In genomic region chr19:12365372-12366162, GRCh38 we compare ENCODE assay signal across 8 cellular contexts. TPM values are rescaled to one million over a fixed set of nuclear protein-coding genes. Genes with fewer than 3 reads are reported as not detected.
DNase-seq lines count a peak whose midpoint lies in the region; ATAC-seq and TF ChIP-seq lines count a peak whose summit lies in the region.

ZNF442 (minus strand) TSS chr19:12365683; CDS start chr19:12363631, 2,052 bp downstream.

- H3K14ac ChIP-seq in IMR-90 (replicated peaks; ENCODE audit: low read depth, low read length): peak within 1 kb of the TSS; percentile 70

- POLR2A ChIA-PET in IMR-90 (lab: Charles Lee; ENCODE audit: unreplicated experiment): interaction anchor here (0.7 kb wide), 1 partner anchor 330 kb away, joined by 20 read pairs; the partner anchor contains the start of gene ZNF433

- no peak within 1 kb of the TSS; the same call in 1 of the 2 replicates for H4K91ac ChIP-seq in IMR-90 (ENCODE audit: insufficient read depth, low read depth, low read length)

- no peak within 1 kb of the TSS for H3K18ac ChIP-seq in IMR-90 (ENCODE audit: low read depth, low read length)

- H3K4me1 ChIP-seq in IMR-90 (ENCODE audit: control insufficient read depth, insufficient read depth, low read length): no peaks in the 10 kb centered on the region
- peaks cover 11 to 14% of the 10 kb centered on the region in 2 experiments for H3K4me1 ChIP-seq in neutrophil (ENCODE audit: control insufficient read depth in 1 of 2, insufficient read depth in 1 of 2, low read depth in 1 of 2, low read length in 1 of 2)

- H4K5ac ChIP-seq in IMR-90 (ENCODE audit: low read depth, low read length): peak within 1 kb of the TSS; percentile 24; the same call in 1 of the 2 replicates

- H3K27ac ChIP-seq in IMR-90 (ENCODE audit: insufficient read depth, low read length): peak within 1 kb of the TSS; percentile 32
- H3K27ac ChIP-seq in neutrophil: no peak within 1 kb of the TSS
- peak within 1 kb of the TSS; percentile 78 for H3K27ac ChIP-seq in substantia nigra (ENCODE audit: low read depth, low read length, poor library complexity, severe bottlenecking)

- H3K9me3 ChIP-seq in IMR-90 (ENCODE audit: control insufficient read depth, insufficient read depth, low read length) (0 out of 2 replicates have a peak, but pooled peaks cover 3% of the 10 kb centered on the region), neutrophil (no peaks in the 10 kb centered on the region)

- dilution Hi-C loops in IMR-90 (cut with HindIII; ENCODE audit: low sequenced_read_pairs, unreplicated experiment): no loop called here

- peak within 1 kb of the TSS; percentile 8 to 87 for H4K8ac ChIP-seq in IMR-90 (ENCODE audit: low read depth in 2 of 2, low read length in 2 of 2)

- H3K27me3 ChIP-seq in IMR-90 (ENCODE audit: control insufficient read depth, insufficient read depth, low read length) (no peaks in the 10 kb centered on the region), neutrophil (peaks cover 13% of the 10 kb centered on the region)

- peak; percentile 79 for TF ChIP-seq POLR2A in IMR-90 (IDR thresholded peaks at IDR 0.05; ENCODE audit: low read depth, low read length)

- H2BK15ac ChIP-seq in IMR-90 (ENCODE audit: low read depth, low read length): no peak within 1 kb of the TSS

- H2BK5ac ChIP-seq in IMR-90 (ENCODE audit: low read depth, low read length, poor library complexity, severe bottlenecking): peak within 1 kb of the TSS; percentile 29

- no peak within 1 kb of the TSS for H2AK5ac ChIP-seq in IMR-90 (ENCODE audit: low read depth, low read length)

- CTCF ChIA-PET in IMR-90 (lab: Yijun Ruan, JAX): interaction anchor here (0.6 to 1.3 kb wide), 3 partner anchors 12 to 275 kb away, joined by 3 to 10 read pairs (median 3); no protein-coding TSS in a partner anchor

- H4K20me1 ChIP-seq in IMR-90 (ENCODE audit: insufficient read depth, low read length): no peaks in the 10 kb centered on the region

- BruUV-seq in IMR-90 (replicated peaks; lab: Mats Ljungman, UMichigan): no TSS peak

- peak within 1 kb of the TSS; percentile 40; the same call in 1 of the 2 replicates for H3K4ac ChIP-seq in IMR-90 (ENCODE audit: low read depth, low read length)

- peak within 1 kb of the TSS; percentile 70 for H3K4me3 ChIP-seq in IMR-90 (ENCODE audit: insufficient read depth, low read depth, low read length)
- H3K4me3 ChIP-seq in neutrophil (ENCODE audit: low read depth in 1 of 2, low read length in 1 of 2): peak within 1 kb of the TSS; percentile 61 to 64

- H3K36me3 ChIP-seq in IMR-90 (ENCODE audit: control insufficient read depth, insufficient read depth, low read length): no peaks in the 10 kb centered on the region
- no peaks in the 10 kb centered on the region for H3K36me3 ChIP-seq in neutrophil

- H3K9ac ChIP-seq in IMR-90 (ENCODE audit: low read depth, low read length): peak within 1 kb of the TSS; percentile 54

- H2AK9ac ChIP-seq in IMR-90 (replicated peaks; ENCODE audit: low read depth, low read length, poor library complexity): peak within 1 kb of the TSS; percentile 1

- intact Hi-C loops in IMR-90 (cut with micrococcal nuclease): loop anchor here (1.0 to 5.0 kb wide), 4 partner anchors 208 to 568 kb away; partner anchors contain the start of genes ZNF491 and ZNF625

- WGBS in IMR-90 (ENCODE audit: extremely low coverage in 2 of 2, insufficient read length in 1 of 2), 2 experiments: 0% methylated on average over 5 of the region's 38 CpGs; no CpG with 5 or more reads in 1 of the 2 experiments

- in situ Hi-C loops in IMR-90 (cut with MboI; ENCODE audit: low sequenced_read_pairs): no loop called here

- TF ChIP-seq CTCF in IMR-90 (conservative IDR thresholded peaks at IDR 0.05; ENCODE audit: low read depth, low read length) (peak; percentile 66), neutrophil (IDR thresholded peaks at IDR 0.05) (no peak)

- H3K4me2 ChIP-seq in IMR-90 (ENCODE audit: low read depth, low read length): peak within 1 kb of the TSS; percentile 87

- peak within 1 kb of the TSS; percentile 65 for H3K23ac ChIP-seq in IMR-90 (ENCODE audit: low read depth, low read length)

- TF ChIP-seq RAD21 in IMR-90 (IDR thresholded peaks at IDR 0.05; ENCODE audit: low read length): peak; percentile 50

- H2BK20ac ChIP-seq in IMR-90 (ENCODE audit: low read depth, low read length): no peak within 1 kb of the TSS

- peak; percentile 95 for DNase-seq in DMS 273 treated with DMSO at 0.1 percent for 48 hours (lab: John Stamatoyannopoulos, UW)
- DNase-seq in IMR-90: peak; percentile 93
- DNase-seq in SK-N-DZ (ENCODE audit: low spot score): peak; percentile 100
- peak; percentile 90 for DNase-seq in activated naive CD4-positive, alpha-beta T cell treated with anti-CD3 and anti-CD28 coated beads, Interleukin-2, amount 50 U/mL, for 16 hours
- peak; percentile 96 for DNase-seq in germinal center (ENCODE audit: low spot score)
- peak; percentile 52 to 99 (median 93) for DNase-seq in substantia nigra (lab: John Stamatoyannopoulos, UW)

- H2BK120ac ChIP-seq in IMR-90 (ENCODE audit: low read depth, low read length): peak within 1 kb of the TSS; percentile 48; the same call in 1 of the 2 replicates

- H3K56ac ChIP-seq in IMR-90 (ENCODE audit: extremely low read depth, insufficient read depth, low read length): no peak within 1 kb of the TSS

- peak within 1 kb of the TSS; percentile 96 for H2AFZ ChIP-seq in IMR-90 (replicated peaks; ENCODE audit: low read length, poor library complexity)

- no peaks in the 10 kb centered on the region for H3K9me1 ChIP-seq in IMR-90 (ENCODE audit: insufficient read depth, low read length)

- H3K79me1 ChIP-seq in IMR-90 (ENCODE audit: low read depth in 1 of 2, low read length in 2 of 2): peaks cover 0 to 7% of the 10 kb centered on the region in 2 experiments; a peak in 1 of 4 replicates

- ATAC-seq in GM21515 (IDR thresholded peaks at IDR 0.05; ENCODE audit: unreplicated experiment) (peak; percentile 81), IMR-90 (ENCODE audit: low read depth) (peak; percentile 98)

TF ChIP-seq in IMR-90, 13 proteins besides CTCF, POLR2A, EP300 and RAD21:
- peak; percentile 21; the same call in 1 of the 2 replicates for TF ChIP-seq MXI1 (IDR thresholded peaks at IDR 0.05; ENCODE audit: borderline replicate concordance, low read depth, low read length)
- TF ChIP-seq MAFK (IDR thresholded peaks at IDR 0.05; ENCODE audit: low read depth, low read length): no peak
- TF ChIP-seq RCOR1 (IDR thresholded peaks at IDR 0.05; ENCODE audit: insufficient replicate concordance, low read length): no peak
- TF ChIP-seq, protein P1, sequence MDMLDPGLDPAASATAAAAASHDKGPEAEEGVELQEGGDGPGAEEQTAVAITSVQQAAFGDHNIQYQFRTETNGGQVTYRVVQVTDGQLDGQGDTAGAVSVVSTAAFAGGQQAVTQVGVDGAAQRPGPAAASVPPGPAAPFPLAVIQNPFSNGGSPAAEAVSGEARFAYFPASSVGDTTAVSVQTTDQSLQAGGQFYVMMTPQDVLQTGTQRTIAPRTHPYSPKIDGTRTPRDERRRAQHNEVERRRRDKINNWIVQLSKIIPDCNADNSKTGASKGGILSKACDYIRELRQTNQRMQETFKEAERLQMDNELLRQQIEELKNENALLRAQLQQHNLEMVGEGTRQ (IDR thresholded peaks at IDR 0.05; ENCODE audit: low read depth, low read length): no peak
- TF ChIP-seq SMC3 (IDR thresholded peaks at IDR 0.05; ENCODE audit: low read depth, low read length): peak; percentile 67
- peak; percentile 86; the same call in 1 of the 2 replicates for TF ChIP-seq MAZ (IDR thresholded peaks at IDR 0.05; ENCODE audit: borderline replicate concordance, low read depth, low read length)
TF ChIP-seq in IMR-90: peak in this region for 3.

RNA-seq across cellular contexts. Expression of gene ZNF442, which starts in this region (rescaled TPM):
- total RNA-seq in IMR-90 (2012; rRNA removed): 3.6 and 4.4 TPM in 2 replicates
- 0.34 and 0.58 TPM in 2 replicates for polyA plus RNA-seq in IMR-90 (2012; rRNA removed)
- polyA plus RNA-seq in IMR-90 (2012; cell fraction: cytosol; rRNA removed): 0.03 and 0.10 TPM in 2 replicates
- 0.07 and 0.36 TPM in 2 replicates for polyA plus RNA-seq in IMR-90 (2012; cell fraction: nucleus; rRNA removed; ENCODE audit: low replicate concordance)
- polyA plus RNA-seq in SK-N-DZ (2014; cell fraction: cytosol; rRNA removed): 1.3 and 1.7 TPM in 2 replicates
- 0.64 and 1.2 TPM in 2 replicates for polyA plus RNA-seq in SK-N-DZ (2014; cell fraction: nucleus; rRNA removed)
